32 cellular contexts compared by ENCODE assay signal in genomic region chr5:176788931-176789872, GRCh38. TPM values are rescaled to one million over a fixed set of nuclear protein-coding genes. Genes with fewer than 3 reads are reported as not detected.
DNase-seq lines count a peak whose midpoint lies in the region; ATAC-seq and TF ChIP-seq lines count a peak whose summit lies in the region.
"Had no signal": no experiment of that assay in that cellular context is flagged by ENCODE, and none has a peak within 500 bp of the region (broad histone marks: within the 10 kb centered on the region; RNA-seq: fewer than 3 reads in every experiment).

No MANE protein-coding gene starts in this region.

- no peaks in the 10 kb centered on the region for H3K9me3 Mint-ChIP-seq in CD4-positive, alpha-beta memory T cell
- H3K9me3 Mint-ChIP-seq: activated naive CD8-positive, alpha-beta T cell treated with anti-CD3 and anti-CD28 coated beads for 36 hours; stimulated activated memory B cell treated with anti-CD40 and anti-IgM and Interleukin-4, amounts not matched to agents 10 μg/mL and 1 μg/mL and 100 μg/mL, for 72 hours had no signal

- peaks cover 14 to 33% of the 10 kb centered on the region in 2 donors for H3K27me3 Mint-ChIP-seq in CD4-positive, alpha-beta memory T cell

- H3K4me1 ChIP-seq in colonic mucosa, result no peaks in the 10 kb centered on the region
- no peaks in the 10 kb centered on the region for H3K4me1 ChIP-seq in CD4-positive, alpha-beta memory T cell (ENCODE audit: insufficient read depth, low read length)
- H3K4me1 ChIP-seq: Caco-2, esophagus squamous epithelium, heart right ventricle, prostate gland, upper lobe of left lung had no signal

- no peak overlapping the region for H3K4me3 ChIP-seq in dorsolateral prefrontal cortex
- no peak overlapping the region for H3K4me3 ChIP-seq in colonic mucosa
- no peak overlapping the region for H3K4me3 ChIP-seq in CD4-positive, alpha-beta memory T cell (ENCODE audit: low read length in 2 of 2)
- H3K4me3 ChIP-seq: cardiac muscle cell, coronary artery, esophagus squamous epithelium, heart right ventricle, prostate gland, upper lobe of left lung had no signal

- DNase-seq in Right ventricle myocardium inferior (ENCODE audit: missing footprints), result peak; percentile 17
- no peak for DNase-seq in Right ventricle myocardium superior
- DNase-seq in MV-4-11 (lab: John Stamatoyannopoulos, UW), result peak; percentile 63
- peak in 5 of 10 donors; percentile 59 to 76 (median 62) for DNase-seq in dorsolateral prefrontal cortex
- no peak for DNase-seq in colonic mucosa
- no peak for DNase-seq in NCI-H2107 (lab: John Stamatoyannopoulos, UW)
- no peak for DNase-seq in SIG-M5 (lab: John Stamatoyannopoulos, UW)
- DNase-seq in CD4-positive, alpha-beta memory T cell, result no peak
- DNase-seq: ACHN; activated CD8-positive, alpha-beta memory T cell treated with anti-CD3 and anti-CD28 coated beads for 24 hours; activated effector memory CD4-positive, alpha-beta T cell treated with Interleukin-2 at 50 U/mL for 16 hours; activated naive CD8-positive, alpha-beta T cell treated with anti-CD3 and anti-CD28 coated beads for 36 hours; aorta; Caco-2; esophagus squamous epithelium; foreskin melanocyte; heart right ventricle; Kasumi-1; left colon; NCI-H1048; NCI-H1930; NCI-H82; stimulated activated CD4-positive, alpha-beta T cell treated with anti-CD3 and anti-CD28 coated beads, Interleukin-4, amount 100 ng/mL, for 4 hours; T-helper 17 cell had no signal

- CTCF ChIA-PET in CD4-positive, alpha-beta memory T cell (lab: Charles Lee; ENCODE audit: partially characterized antibody), result interaction anchor here (1.0 kb wide), 1 partner anchor 129 kb away, joined by 3 read pairs; no protein-coding TSS in a partner anchor

- H3K4me3 Mint-ChIP-seq in CD4-positive, alpha-beta memory T cell, result no peak overlapping the region
- H3K4me3 Mint-ChIP-seq: activated naive CD8-positive, alpha-beta T cell treated with anti-CD3 and anti-CD28 coated beads for 36 hours; stimulated activated memory B cell treated with anti-CD40 and anti-IgM and Interleukin-4, amounts not matched to agents 10 μg/mL and 1 μg/mL and 100 μg/mL, for 72 hours; T-helper 17 cell had no signal

- H3K9ac ChIP-seq in colonic mucosa (ENCODE audit: low read depth in 2 of 2, low read length in 2 of 2), result no peak overlapping the region

- H3K27ac ChIP-seq in dorsolateral prefrontal cortex, result peak overlapping the region in 32 of 59 donors; percentile 12 to 72 (median 53)
- no peak overlapping the region for H3K27ac ChIP-seq in colonic mucosa
- no peak overlapping the region for H3K27ac ChIP-seq in CD4-positive, alpha-beta memory T cell (ENCODE audit: low read depth, low read length)
- H3K27ac ChIP-seq: cardiac muscle cell, coronary artery, esophagus squamous epithelium, heart right ventricle, prostate gland, upper lobe of left lung had no signal

- H3K4me1 Mint-ChIP-seq in CD4-positive, alpha-beta memory T cell, result no peaks in the 10 kb centered on the region
- H3K4me1 Mint-ChIP-seq: stimulated activated memory B cell treated with anti-CD40 and anti-IgM and Interleukin-4, amounts not matched to agents 10 μg/mL and 1 μg/mL and 100 μg/mL, for 72 hours; T-helper 17 cell had no signal

- no peak overlapping the region for H3K27ac Mint-ChIP-seq in CD4-positive, alpha-beta memory T cell
- H3K27ac Mint-ChIP-seq: activated naive CD8-positive, alpha-beta T cell treated with anti-CD3 and anti-CD28 coated beads for 36 hours; stimulated activated memory B cell treated with anti-CD40 and anti-IgM and Interleukin-4, amounts not matched to agents 10 μg/mL and 1 μg/mL and 100 μg/mL, for 72 hours; T-helper 17 cell had no signal

- H3K36me3 ChIP-seq in colonic mucosa, result no peaks in the 10 kb centered on the region
- no peaks in the 10 kb centered on the region for H3K36me3 ChIP-seq in CD4-positive, alpha-beta memory T cell (ENCODE audit: insufficient read depth, low read length)
- H3K36me3 ChIP-seq: cardiac muscle cell, esophagus squamous epithelium, heart right ventricle, prostate gland, upper lobe of left lung had no signal

- no peaks in the 10 kb centered on the region for H3K9me3 ChIP-seq in colonic mucosa
- H3K9me3 ChIP-seq in CD4-positive, alpha-beta memory T cell (ENCODE audit: control insufficient read depth in 1 of 2, low read length in 2 of 2), result no peaks in the 10 kb centered on the region
- H3K9me3 ChIP-seq: Caco-2, esophagus squamous epithelium, heart right ventricle, prostate gland, upper lobe of left lung had no signal

- ATAC-seq in Right ventricle myocardium inferior (no peak), Right ventricle myocardium superior (ENCODE audit: poor library complexity) (no peak)
- ATAC-seq: heart right ventricle; left colon; sciatic nerve; SK-N-SH treated with all-trans-retinoic acid at 6 μM for 48 hours; stimulated activated memory B cell treated with anti-CD40 and anti-IgM and Interleukin-4, amounts not matched to agents 10 μg/mL and 1 μg/mL and 100 μg/mL, for 72 hours; T-helper 17 cell had no signal

- POLR2A ChIA-PET in CD4-positive, alpha-beta memory T cell (lab: Charles Lee; ENCODE audit: partially characterized antibody), result no interaction called here

- peaks cover 0 to 43% (median 5%) of the 10 kb centered on the region in 45 donors for H3K27me3 ChIP-seq in dorsolateral prefrontal cortex
- no peaks in the 10 kb centered on the region for H3K27me3 ChIP-seq in colonic mucosa
- peaks cover 4% of the 10 kb centered on the region for H3K27me3 ChIP-seq in CD4-positive, alpha-beta memory T cell (ENCODE audit: insufficient read depth, low read length)
- H3K27me3 ChIP-seq: cardiac muscle cell had no signal

- intact Hi-C loops in Right ventricle myocardium inferior (cut with DNase I) (no loop called here), Right ventricle myocardium superior (cut with DNase I) (no loop called here), dorsolateral prefrontal cortex (cut with DNase I) (no loop called here), colonic mucosa (cut with DNase I) (no loop called here)
- intact Hi-C loops in CD4-positive, alpha-beta memory T cell (cut with micrococcal nuclease), result no loop called here

- no peak for TF ChIP-seq CTCF in dorsolateral prefrontal cortex (IDR thresholded peaks at IDR 0.05 in 54 of 56, conservative IDR thresholded peaks at IDR 0.05 in 2 of 56; ENCODE audit: low read depth in 1 of 56, partially characterized antibody in 56 of 56)
- TF ChIP-seq CTCF in colonic mucosa (IDR thresholded peaks at IDR 0.05), result no peak

- H3K36me3 Mint-ChIP-seq in CD4-positive, alpha-beta memory T cell, result no peaks in the 10 kb centered on the region
- H3K36me3 Mint-ChIP-seq: activated naive CD8-positive, alpha-beta T cell treated with anti-CD3 and anti-CD28 coated beads for 36 hours; stimulated activated memory B cell treated with anti-CD40 and anti-IgM and Interleukin-4, amounts not matched to agents 10 μg/mL and 1 μg/mL and 100 μg/mL, for 72 hours had no signal

RNA-seq across cellular contexts. Expression of gene UNC5A, which starts 21.2 kb away (rescaled TPM):
- total RNA-seq in Right ventricle myocardium inferior, result 0.08 TPM
- 0.05 TPM for total RNA-seq in Right ventricle myocardium superior
- 100 to 1,000 TPM in 13 of 120 experiments, 10 to 100 TPM in 107; 23.7 to 116 (median 81.0) TPM for total RNA-seq in dorsolateral prefrontal cortex
- total RNA-seq in colonic mucosa, result not detected
- total RNA-seq in CD4-positive, alpha-beta memory T cell, result not detected
- not detected for polyA plus RNA-seq in CD4-positive, alpha-beta memory T cell
- total RNA-seq: activated naive CD8-positive, alpha-beta T cell treated with anti-CD3 and anti-CD28 coated beads for 36 hours; aorta; Caco-2; left colon; sciatic nerve; T-helper 17 cell had no signal
- polyA plus RNA-seq: aorta, BJ had no signal

Comparison
In these comparisons a context has a peak if more than half of its experiments do, and no peak if none do; other contexts are left out.
1. DNase-seq: peak in Right ventricle myocardium inferior (single experiment) and MV-4-11 (single experiment); none in Right ventricle myocardium superior (single experiment), colonic mucosa (single experiment), NCI-H2107 (single experiment), SIG-M5 (single experiment) and CD4-positive, alpha-beta memory T cell (0 of 5).
2. H3K27ac ChIP-seq: peak in dorsolateral prefrontal cortex (32 of 59); none in colonic mucosa (single experiment) and CD4-positive, alpha-beta memory T cell (single experiment).
3. RNA of gene UNC5A, which starts 21.2 kb away (total RNA-seq): 23.7 to 116 TPM in dorsolateral prefrontal cortex; 0.08 TPM in Right ventricle myocardium inferior (single experiment), 0.05 TPM in Right ventricle myocardium superior (single experiment), not detected in colonic mucosa and not detected in CD4-positive, alpha-beta memory T cell; every median in the first group is over 10 times any median in the second.